In genomic region chr17:74214642-74215331, GRCh38 we compare ENCODE assay signal across 1 cellular context.
TF ChIP-seq lines count a peak whose summit lies in the region.

No MANE protein-coding gene starts in this region.

TF ChIP-seq in H1, 55 proteins besides CTCF, POLR2A, EP300 and RAD21:
- TF ChIP-seq KDM5A (IDR thresholded peaks at IDR 0.05; ENCODE audit: low read length) (no peak), CHD7 (IDR thresholded peaks at IDR 0.05; ENCODE audit: insufficient replicate concordance, low read length) (no peak), SIX5 (IDR thresholded peaks at IDR 0.05; ENCODE audit: low read depth, low read length) (no peak), CEBPB (IDR thresholded peaks at IDR 0.05; ENCODE audit: low read depth, low read length) (no peak), YY1 (IDR thresholded peaks at IDR 0.05; ENCODE audit: low read depth, low read length) (no peak), NRF1 (IDR thresholded peaks at IDR 0.05; ENCODE audit: low read depth, low read length) (no peak), GABPA (IDR thresholded peaks at IDR 0.05; ENCODE audit: borderline replicate concordance, insufficient read depth, low read length) (no peak), ASH2L (IDR thresholded peaks at IDR 0.05; ENCODE audit: low read length) (no peak), MAX (IDR thresholded peaks at IDR 0.05) (no peak), SAP30 (IDR thresholded peaks at IDR 0.05; ENCODE audit: insufficient read depth, insufficient replicate concordance, low read length) (no peak), E2F6 (IDR thresholded peaks at IDR 0.05) (no peak)
TF ChIP-seq in H1: peak in this region for 0.
